In the genomic region with DNA sequence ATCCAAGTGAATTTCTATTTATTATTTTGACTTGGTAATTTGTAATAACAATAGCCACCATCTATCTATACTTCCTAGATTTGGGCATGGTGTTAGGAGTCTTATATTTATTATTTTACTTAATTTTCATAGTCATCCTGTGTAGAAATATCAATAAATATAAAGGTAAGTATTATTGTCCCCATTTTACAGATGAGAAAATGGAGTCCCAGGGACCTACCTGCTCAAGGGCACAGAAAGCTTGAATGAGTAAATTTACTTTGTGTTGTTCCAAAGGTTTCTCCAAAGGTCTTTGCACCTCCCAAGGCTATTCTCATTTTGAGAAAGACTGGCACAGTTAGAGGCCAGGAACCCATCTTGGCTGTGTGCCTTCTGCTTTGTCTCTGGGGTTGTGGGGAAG, we compare ENCODE assay signal across 28 cellular contexts.
DNase-seq lines count a peak whose midpoint lies in the region; ATAC-seq, FAIRE-seq and TF ChIP-seq lines count a peak whose summit lies in the region.
"Had no signal": no experiment of that assay in that cellular context is flagged by ENCODE, and none has a peak within 500 bp of the region (broad histone marks: within the 10 kb centered on the region; RNA-seq: fewer than 3 reads in every experiment).

No MANE protein-coding gene starts in this region.

- H3K9me3 Mint-ChIP-seq in activated CD4-positive, alpha-beta memory T cell treated with anti-CD3 and anti-CD28 coated beads for 36 hours, result no peaks in the 10 kb centered on the region
- peaks cover 5% of the 10 kb centered on the region for H3K9me3 Mint-ChIP-seq in activated CD4-positive, alpha-beta memory T cell treated with anti-CD3 and anti-CD28 coated beads, Interleukin-2, amount 10 ng/mL, durations not matched to agents 7 days and 5 days
- H3K9me3 Mint-ChIP-seq in stimulated activated effector memory CD8-positive, alpha-beta T cell treated with anti-CD3 and anti-CD28 coated beads, Interleukin-12 subunit alpha, Interleukin-12 subunit beta, amount 100 ng/mL, for 72 hours, result no peaks in the 10 kb centered on the region
- H3K9me3 Mint-ChIP-seq: CD4-positive, alpha-beta memory T cell; CD4-positive, CD25-positive, alpha-beta regulatory T cell; CD8-positive, alpha-beta memory T cell had no signal

- in situ Hi-C loops in HepG2 (cut with HindIII; ENCODE audit: extremely low pct_ligation_motif_present, low pct_unique_long_range_greater_than_20kb) (no loop called here), K562 (cut with MboI) (no loop called here)

- FAIRE-seq in HepG2 (lab: Jason Lieb, UNC) (no peak), K562 (lab: Jason Lieb, UNC) (no peak)
- FAIRE-seq: A204.1, GM12878, GM12892, GM18507 had no signal

- no peak overlapping the region for H3K27ac ChIP-seq in HepG2 (ENCODE audit: extremely low read length, insufficient read depth, low read length)
- no peak overlapping the region for H3K27ac ChIP-seq in right lobe of liver
- no peak overlapping the region for H3K27ac ChIP-seq in K562 (ENCODE audit: extremely low read depth, low read depth, low read length)
- H3K27ac ChIP-seq: BLaER1 had no signal

- BruUV-seq in HepG2 (replicated peaks; lab: Mats Ljungman, UMichigan) (no TSS peak), K562 (replicated peaks; lab: Mats Ljungman, UMichigan) (no TSS peak)

- H3K36me3 ChIP-seq in HepG2 (replicated peaks in 1 of 2; ENCODE audit: control insufficient read depth in 1 of 2, insufficient read depth in 2 of 2, low read length in 2 of 2), result no peaks in the 10 kb centered on the region
- H3K36me3 ChIP-seq in right lobe of liver, result no peaks in the 10 kb centered on the region
- H3K36me3 ChIP-seq in K562 (ENCODE audit: control insufficient read depth, insufficient read depth, low read length), result no peaks in the 10 kb centered on the region
- H3K36me3 ChIP-seq: BE2C, BLaER1 had no signal

- H3K27ac Mint-ChIP-seq in activated CD4-positive, alpha-beta memory T cell treated with anti-CD3 and anti-CD28 coated beads for 36 hours, result peak overlapping the region; percentile 55
- no peak overlapping the region for H3K27ac Mint-ChIP-seq in activated CD4-positive, alpha-beta memory T cell treated with anti-CD3 and anti-CD28 coated beads, Interleukin-2, amount 10 ng/mL, durations not matched to agents 7 days and 5 days
- no peak overlapping the region for H3K27ac Mint-ChIP-seq in stimulated activated effector memory CD8-positive, alpha-beta T cell treated with anti-CD3 and anti-CD28 coated beads, Interleukin-12 subunit alpha, Interleukin-12 subunit beta, amount 100 ng/mL, for 72 hours
- H3K27ac Mint-ChIP-seq: CD14-positive monocyte had no signal

- POLR2A ChIA-PET in activated CD4-positive, alpha-beta memory T cell treated with anti-CD3 and anti-CD28 coated beads for 36 hours (lab: Charles Lee), result interaction anchor here (1.0 to 1.4 kb wide), 5 partner anchors 52 to 762 kb away, joined by 3 to 8 read pairs (median 3); a partner anchor contains a TSS
- POLR2A ChIA-PET in activated CD4-positive, alpha-beta memory T cell treated with anti-CD3 and anti-CD28 coated beads, Interleukin-2, amount 10 ng/mL, durations not matched to agents 7 days and 5 days (lab: Charles Lee), result interaction anchor here (1.1 kb wide), 1 partner anchor 60 kb away, joined by 6 read pairs; no protein-coding TSS in a partner anchor
- POLR2A ChIA-PET in HepG2 (lab: Yijun Ruan, JAX) (no interaction called here), K562 (lab: Yijun Ruan, JAX) (no interaction called here)

- H3K79me2 ChIP-seq in HepG2 (ENCODE audit: insufficient read depth, low read length), result no peaks in the 10 kb centered on the region
- no peaks in the 10 kb centered on the region for H3K79me2 ChIP-seq in K562 (ENCODE audit: control insufficient read depth, insufficient read depth, low read length)

- TF ChIP-seq CTCF in HepG2 (CRISPR knock-in tag; IDR thresholded peaks at IDR 0.05) (no peak), right lobe of liver (IDR thresholded peaks at IDR 0.05) (no peak), K562 (IDR thresholded peaks at IDR 0.05 in 2 of 3, conservative IDR thresholded peaks at IDR 0.05 in 1 of 3; ENCODE audit: insufficient read depth in 2 of 3, low read depth in 1 of 3, low read length in 3 of 3) (no peak)

- H3K27me3 Mint-ChIP-seq in activated CD4-positive, alpha-beta memory T cell treated with anti-CD3 and anti-CD28 coated beads for 36 hours, result no peaks in the 10 kb centered on the region
- no peaks in the 10 kb centered on the region for H3K27me3 Mint-ChIP-seq in activated CD4-positive, alpha-beta memory T cell treated with anti-CD3 and anti-CD28 coated beads, Interleukin-2, amount 10 ng/mL, durations not matched to agents 7 days and 5 days
- H3K27me3 Mint-ChIP-seq: CD4-positive, alpha-beta memory T cell; CD4-positive, CD25-positive, alpha-beta regulatory T cell; CD8-positive, alpha-beta memory T cell had no signal

- no peaks in the 10 kb centered on the region for H3K36me3 Mint-ChIP-seq in activated CD4-positive, alpha-beta memory T cell treated with anti-CD3 and anti-CD28 coated beads for 36 hours
- peaks cover 9% of the 10 kb centered on the region for H3K36me3 Mint-ChIP-seq in activated CD4-positive, alpha-beta memory T cell treated with anti-CD3 and anti-CD28 coated beads, Interleukin-2, amount 10 ng/mL, durations not matched to agents 7 days and 5 days (ENCODE audit: low read depth)
- no peaks in the 10 kb centered on the region for H3K36me3 Mint-ChIP-seq in stimulated activated effector memory CD8-positive, alpha-beta T cell treated with anti-CD3 and anti-CD28 coated beads, Interleukin-12 subunit alpha, Interleukin-12 subunit beta, amount 100 ng/mL, for 72 hours
- H3K36me3 Mint-ChIP-seq: CD14-positive monocyte; CD4-positive, alpha-beta memory T cell; CD4-positive, CD25-positive, alpha-beta regulatory T cell; CD8-positive, alpha-beta memory T cell had no signal

- no peaks in the 10 kb centered on the region for H3K9me1 ChIP-seq in K562 (ENCODE audit: control insufficient read depth, insufficient read depth, low read length)

- no peak for TF ChIP-seq RAD21 in HepG2 (CRISPR knock-in tag; IDR thresholded peaks at IDR 0.05)
- no peak for TF ChIP-seq RAD21 in K562 (CRISPR knock-in tag; conservative IDR thresholded peaks at IDR 0.05 in 1 of 2, IDR thresholded peaks at IDR 0.05 in 1 of 2)

- H3K4me3 Mint-ChIP-seq in activated CD4-positive, alpha-beta memory T cell treated with anti-CD3 and anti-CD28 coated beads for 36 hours, result no peak overlapping the region
- no peak overlapping the region for H3K4me3 Mint-ChIP-seq in activated CD4-positive, alpha-beta memory T cell treated with anti-CD3 and anti-CD28 coated beads, Interleukin-2, amount 10 ng/mL, durations not matched to agents 7 days and 5 days
- no peak overlapping the region for H3K4me3 Mint-ChIP-seq in stimulated activated effector memory CD8-positive, alpha-beta T cell treated with anti-CD3 and anti-CD28 coated beads, Interleukin-12 subunit alpha, Interleukin-12 subunit beta, amount 100 ng/mL, for 72 hours
- H3K4me3 Mint-ChIP-seq: CD14-positive monocyte had no signal

- CTCF ChIA-PET in activated CD4-positive, alpha-beta memory T cell treated with anti-CD3 and anti-CD28 coated beads for 36 hours (lab: Charles Lee), result no interaction called here
- CTCF ChIA-PET in activated CD4-positive, alpha-beta memory T cell treated with anti-CD3 and anti-CD28 coated beads, Interleukin-2, amount 10 ng/mL, durations not matched to agents 7 days and 5 days (lab: Charles Lee), result no interaction called here
- CTCF ChIA-PET in HepG2 (lab: Yijun Ruan, JAX; ENCODE audit: low intra/inter-chr PET ratio, low total read pairs) (no interaction called here), K562 (lab: Yijun Ruan, JAX; ENCODE audit: low intra/inter-chr PET ratio) (no interaction called here)

- H3K9ac ChIP-seq in HepG2 (ENCODE audit: insufficient read depth, low read depth, low read length), result no peak overlapping the region
- H3K9ac ChIP-seq in K562 (ENCODE audit: insufficient read depth in 1 of 2, low read depth in 2 of 2, low read length in 2 of 2), result no peak overlapping the region
- H3K9ac ChIP-seq: BLaER1 had no signal

- TF ChIP-seq EP300 in HepG2 (IDR thresholded peaks at IDR 0.05; ENCODE audit: low read depth in 2 of 2, low read length in 2 of 2) (no peak), HepG2 (CRISPR knock-in tag; IDR thresholded peaks at IDR 0.05; ENCODE audit: borderline replicate concordance) (no peak), K562 (IDR thresholded peaks at IDR 0.05; ENCODE audit: low read length) (no peak)

- ATAC-seq in HepG2, result no peak
- no peak for ATAC-seq in right lobe of liver
- no peak for ATAC-seq in K562
- ATAC-seq in stimulated activated effector memory CD8-positive, alpha-beta T cell treated with anti-CD3 and anti-CD28 coated beads, Interleukin-12 subunit alpha, Interleukin-12 subunit beta, amount 100 ng/mL, for 72 hours, result no peak
- ATAC-seq: GM12878 had no signal

- peaks cover 31% of the 10 kb centered on the region for H3K4me1 Mint-ChIP-seq in activated CD4-positive, alpha-beta memory T cell treated with anti-CD3 and anti-CD28 coated beads for 36 hours (ENCODE audit: low read depth)
- peaks cover 21% of the 10 kb centered on the region for H3K4me1 Mint-ChIP-seq in activated CD4-positive, alpha-beta memory T cell treated with anti-CD3 and anti-CD28 coated beads, Interleukin-2, amount 10 ng/mL, durations not matched to agents 7 days and 5 days
- peaks cover 14% of the 10 kb centered on the region for H3K4me1 Mint-ChIP-seq in stimulated activated effector memory CD8-positive, alpha-beta T cell treated with anti-CD3 and anti-CD28 coated beads, Interleukin-12 subunit alpha, Interleukin-12 subunit beta, amount 100 ng/mL, for 72 hours
- H3K4me1 Mint-ChIP-seq: CD14-positive monocyte had no signal

- H3K4me1 ChIP-seq in HepG2 (ENCODE audit: insufficient read depth, low read length), result no peaks in the 10 kb centered on the region
- H3K4me1 ChIP-seq in right lobe of liver, result no peaks in the 10 kb centered on the region
- no peaks in the 10 kb centered on the region for H3K4me1 ChIP-seq in K562 (replicated peaks in 1 of 2; ENCODE audit: control insufficient read depth in 2 of 2, insufficient read depth in 2 of 2, low read length in 2 of 2)
- H3K4me1 ChIP-seq: BE2C, BLaER1 had no signal

- H3K27me3 ChIP-seq in HepG2 (ENCODE audit: control insufficient read depth in 1 of 2, insufficient read depth in 2 of 2, low read length in 2 of 2) (no peaks in the 10 kb centered on the region), right lobe of liver (no peaks in the 10 kb centered on the region), K562 (ENCODE audit: control insufficient read depth in 2 of 2, insufficient read depth in 2 of 2, low read length in 2 of 2) (peaks cover 2 to 11% of the 10 kb centered on the region in 2 experiments; a peak in 3 of 5 replicates)
- H3K27me3 ChIP-seq: BE2C, BLaER1 had no signal

- H2AFZ ChIP-seq in HepG2 (ENCODE audit: low read length) (no peak overlapping the region), K562 (ENCODE audit: low read depth, low read length) (no peak overlapping the region)

- intact Hi-C loops in activated CD4-positive, alpha-beta memory T cell treated with anti-CD3 and anti-CD28 coated beads for 36 hours (cut with micrococcal nuclease), result loop anchor here (1.0 to 5.0 kb wide), 4 partner anchors 47 to 1360 kb away; no protein-coding TSS in a partner anchor
- intact Hi-C loops in HepG2 (cut with micrococcal nuclease; ENCODE audit: unreplicated experiment), result no loop called here
- intact Hi-C loops in right lobe of liver (cut with DNase I), result no loop called here
- intact Hi-C loops in K562 (cut with micrococcal nuclease), result no loop called here

- H3K4me3 ChIP-seq in HepG2 (replicated peaks in 1 of 3; ENCODE audit: insufficient read depth in 1 of 3, low read depth in 2 of 3, low read length in 3 of 3) (no peak overlapping the region), right lobe of liver (no peak overlapping the region), K562 (no peak overlapping the region)
- H3K4me3 ChIP-seq: BLaER1, GM12878 had no signal

- no peak for DNase-seq in activated CD4-positive, alpha-beta memory T cell treated with anti-CD3 and anti-CD28 coated beads for 36 hours
- DNase-seq in activated CD4-positive, alpha-beta memory T cell treated with anti-CD3 and anti-CD28 coated beads, Interleukin-2, amount 10 ng/mL, durations not matched to agents 7 days and 5 days, result no peak
- no peak for DNase-seq in HepG2 (ENCODE audit: low spot score)
- no peak for DNase-seq in right lobe of liver
- DNase-seq in K562 (ENCODE audit: extremely low read depth in 1 of 4, low spot score in 3 of 4), result no peak
- DNase-seq in mucosa of gallbladder (ENCODE audit: low spot score), result no peak
- DNase-seq in stimulated activated effector memory CD8-positive, alpha-beta T cell treated with anti-CD3 and anti-CD28 coated beads, Interleukin-12 subunit alpha, Interleukin-12 subunit beta, amount 100 ng/mL, for 72 hours (ENCODE audit: low spot score in 2 of 2), result no peak
- DNase-seq: 8988T; ACHN; BE2C; C1 segment of cervical spinal cord; CD8-positive, alpha-beta memory T cell; COR-L47; DMS 273 treated with DMSO at 0.1 percent for 48 hours; DMS153; DMS53; DMS79; DND-41; EL; GDM1 had no signal

- TF ChIP-seq POLR2A in HepG2 (IDR thresholded peaks at IDR 0.05; ENCODE audit: insufficient read depth in 1 of 2, low read depth in 2 of 2, low read length in 2 of 2) (no peak), right lobe of liver (IDR thresholded peaks at IDR 0.05) (no peak), K562 (conservative IDR thresholded peaks at IDR 0.05) (no peak)

- H3K9me3 ChIP-seq in HepG2 (ENCODE audit: low read length) (no peaks in the 10 kb centered on the region), right lobe of liver (no peaks in the 10 kb centered on the region), K562 (replicated peaks; ENCODE audit: control insufficient read depth, insufficient read depth, low read depth, low read length) (no peaks in the 10 kb centered on the region)
- H3K9me3 ChIP-seq: BE2C, BLaER1 had no signal

- H3K4me2 ChIP-seq in HepG2 (ENCODE audit: low read depth, low read length), result no peak overlapping the region
- no peak overlapping the region for H3K4me2 ChIP-seq in K562 (ENCODE audit: insufficient read depth, low read length)
- H3K4me2 ChIP-seq: BLaER1 had no signal

- H4K20me1 ChIP-seq in HepG2 (ENCODE audit: insufficient read depth, low read length), result no peaks in the 10 kb centered on the region
- H4K20me1 ChIP-seq in K562 (replicated peaks; ENCODE audit: control insufficient read depth, insufficient read depth, low read length), result no peaks in the 10 kb centered on the region
- H4K20me1 ChIP-seq: BLaER1 had no signal

Comparison
In these comparisons a context has a peak if more than half of its experiments do, and no peak if none do; other contexts are left out.
1. POLR2A ChIA-PET loops: an anchor here in activated CD4-positive, alpha-beta memory T cell treated with anti-CD3 and anti-CD28 coated beads for 36 hours (1.0 to 1.4 kb wide) and activated CD4-positive, alpha-beta memory T cell treated with anti-CD3 and anti-CD28 coated beads, Interleukin-2, amount 10 ng/mL, durations not matched to agents 7 days and 5 days (1.1 kb wide); none called in HepG2 and K562.